ENCODE assay signal across 9 cellular contexts in genomic region chr10:15815242-15815885, GRCh38.
"Had no signal": no experiment of that assay in that cellular context is flagged by ENCODE, and none has a peak within 500 bp of the region (broad histone marks: within the 10 kb centered on the region; RNA-seq: fewer than 3 reads in every experiment).

No MANE protein-coding gene starts in this region.

- H3K27ac ChIP-seq: psoas muscle had no signal

- H3K4me3 ChIP-seq: psoas muscle had no signal

- H3K9me3 ChIP-seq: psoas muscle had no signal

- DNase-seq: activated CD4-positive, alpha-beta T cell treated with anti-CD3 and anti-CD28 coated beads, Interleukin-2, amount 10 ng/mL, durations not matched to agents 24 days and 14 days; activated naive CD4-positive, alpha-beta T cell; activated naive CD8-positive, alpha-beta T cell treated with anti-CD3 and anti-CD28 coated beads, Interleukin-2, amount 50 U/mL, for 24 hours; foreskin melanocyte; head of caudate nucleus; occipital lobe; psoas muscle; stimulated activated CD4-positive, alpha-beta T cell treated with anti-CD3 and anti-CD28 coated beads, Interleukin-12 subunit alpha, Interleukin-12 subunit beta, amount 100 ng/mL, for 4 hours; stimulated activated naive CD4-positive, alpha-beta T cell treated with Interleukin-2 at 50 U/mL for 16 hours had no signal
